Comparison of ENCODE assay signal across 11 cellular contexts in the genomic region with DNA sequence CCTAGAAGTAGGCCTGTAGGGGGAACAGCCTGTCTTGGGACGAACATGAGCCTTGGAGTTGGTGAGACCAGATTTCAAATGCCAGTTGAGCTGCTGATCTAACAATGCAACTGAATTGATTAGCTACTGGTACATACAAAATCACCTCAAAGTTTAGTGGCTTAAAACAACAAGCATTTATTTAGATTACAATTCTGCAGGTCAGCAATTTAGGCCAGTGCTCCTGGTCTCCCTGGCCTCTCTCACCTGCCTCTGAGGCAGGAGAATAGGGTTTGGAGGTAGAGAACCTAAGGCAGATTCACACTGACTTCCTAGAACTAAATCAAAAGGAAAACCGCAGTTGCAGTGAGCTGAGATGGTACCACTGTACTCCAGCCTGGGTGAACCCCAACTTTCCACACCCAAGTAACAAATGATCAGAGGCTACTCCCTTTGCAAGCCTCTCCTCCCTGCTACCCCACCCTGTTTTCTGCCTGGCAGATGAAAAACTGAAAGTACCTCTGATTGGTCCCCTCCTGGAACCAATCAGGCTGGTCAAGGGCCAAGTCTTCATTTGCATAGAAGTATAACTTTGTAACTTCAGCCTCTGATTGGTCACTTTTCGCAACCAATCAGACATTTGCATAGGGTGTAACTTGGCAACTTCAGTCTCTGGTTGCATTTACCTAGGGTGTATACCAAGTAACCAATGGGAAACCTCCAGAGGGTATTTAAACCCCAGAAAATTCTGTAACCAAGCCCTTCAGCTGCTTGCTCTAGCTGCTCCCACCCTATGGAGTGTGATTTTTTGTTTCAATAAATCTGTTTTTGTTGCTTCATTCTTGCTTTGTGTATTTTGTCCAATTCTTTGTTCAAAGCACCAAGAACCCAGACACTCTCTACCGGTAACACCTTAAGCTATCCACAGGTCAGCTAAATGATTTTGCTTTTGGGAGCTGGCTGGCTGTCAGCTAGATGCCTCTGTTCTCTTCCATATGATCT. TPM values are rescaled to one million over a fixed set of nuclear protein-coding genes. Genes with fewer than 3 reads are reported as not detected.
A peak's percentile ranks its signal among the peaks of the same experiment; 100 is the strongest.
DNase-seq lines count a peak whose midpoint lies in the region; ATAC-seq, FAIRE-seq and TF ChIP-seq lines count a peak whose summit lies in the region.
"Had no signal": no experiment of that assay in that cellular context is flagged by ENCODE, and none has a peak within 500 bp of the region (broad histone marks: within the 10 kb centered on the region; RNA-seq: fewer than 3 reads in every experiment).

No MANE protein-coding gene starts in this region.

- H3K36me3 ChIP-seq in H7 (replicated peaks; ENCODE audit: control insufficient read depth, insufficient read depth, low read length) (no peaks in the 10 kb centered on the region), RWPE2 (ENCODE audit: low read depth) (no peaks in the 10 kb centered on the region), upper lobe of right lung (no peaks in the 10 kb centered on the region), pancreas (no peaks in the 10 kb centered on the region)

- CTCF ChIA-PET in A549 (lab: Yijun Ruan, JAX) = interaction anchor here (0.6 to 6.4 kb wide), 4 partner anchors 8 to 25 kb away, joined by 3 to 44 read pairs (median 4); partner anchors contain the start of gene UBR2

- H3K4me3 ChIP-seq in A549 = no peak overlapping the region
- H3K4me3 ChIP-seq in H7 (ENCODE audit: insufficient read depth, low read depth, low read length) = no peak overlapping the region
- no peak overlapping the region for H3K4me3 ChIP-seq in RWPE2 (ENCODE audit: severe bottlenecking)
- H3K4me3 ChIP-seq in upper lobe of right lung = no peak overlapping the region
- H3K4me3 ChIP-seq in pancreas = no peak overlapping the region

- H3K9me3 ChIP-seq in A549 (no peaks in the 10 kb centered on the region), RWPE2 (ENCODE audit: severe bottlenecking) (no peaks in the 10 kb centered on the region), upper lobe of right lung (no peaks in the 10 kb centered on the region), pancreas (no peaks in the 10 kb centered on the region)

- H3K4me2 ChIP-seq in A549 = no peak overlapping the region

- POLR2A ChIA-PET in A549 (lab: Yijun Ruan, JAX) = no interaction called here

- no peak; a peak in 1 of 6 replicates for ATAC-seq in A549
- ATAC-seq in RWPE2 (ENCODE audit: low read depth) = peak; percentile 49; the same call in 2 of the 3 replicates
- ATAC-seq in upper lobe of right lung = no peak
- ATAC-seq in HG03439 (IDR thresholded peaks at IDR 0.05; ENCODE audit: unreplicated experiment) = no peak
- no peak for ATAC-seq in pancreas

- H3K4me1 ChIP-seq in A549 (peaks cover 4% of the 10 kb centered on the region; the same call in 1 of the 3 replicates), RWPE2 (ENCODE audit: insufficient read depth, poor library complexity, severe bottlenecking) (no peaks in the 10 kb centered on the region), upper lobe of right lung (no peaks in the 10 kb centered on the region), pancreas (no peaks in the 10 kb centered on the region)

- peak in 1 of 2 experiments; percentile 38 for DNase-seq in A549 (ENCODE audit: low read depth in 1 of 2, low spot score in 1 of 2)
- DNase-seq in H7 = peak; percentile 46
- DNase-seq in RWPE2 (ENCODE audit: low spot score) = no peak
- peak; percentile 8 for DNase-seq in fibroblast of gingiva (ENCODE audit: low read depth)
- no peak for DNase-seq in upper lobe of right lung
- no peak for DNase-seq in NCI-H1417 treated with DMSO at 0.1 percent for 48 hours (lab: John Stamatoyannopoulos, UW)
- no peak for DNase-seq in pancreas
- DNase-seq: activated gamma-delta T cell treated with Interleukin-2 at 50 U/mL for 16 hours had no signal

- TF ChIP-seq POLR2A in A549 (IDR thresholded peaks at IDR 0.05; ENCODE audit: low read length) = no peak

- intact Hi-C loops in upper lobe of right lung (cut with DNase I) = no loop called here
- intact Hi-C loops in pancreas (cut with DNase I) = no loop called here

- WGBS in A549 (ENCODE audit: missing lambda C conversion rate) = 88% methylated on average over 4 of the region's 4 CpGs
- 94 to 95% methylated on average over 4 of the region's 4 CpGs for WGBS in pancreas, 2 donors

- TF ChIP-seq CTCF in A549 (IDR thresholded peaks at IDR 0.05) (no peak), RWPE2 (IDR thresholded peaks at IDR 0.05; ENCODE audit: poor library complexity, severe bottlenecking) (no peak), upper lobe of right lung (IDR thresholded peaks at IDR 0.05) (no peak), pancreas (IDR thresholded peaks at IDR 0.05) (no peak)

- H3K27ac ChIP-seq in A549 = no peak overlapping the region
- H3K27ac ChIP-seq in RWPE2 (ENCODE audit: poor library complexity, severe bottlenecking) = no peak overlapping the region
- H3K27ac ChIP-seq in upper lobe of right lung = no peak overlapping the region
- H3K27ac ChIP-seq in pancreas = no peak overlapping the region

- H3K27me3 ChIP-seq in H7 (ENCODE audit: control insufficient read depth, insufficient read depth, low read length) (no peaks in the 10 kb centered on the region), RWPE2 (ENCODE audit: insufficient read depth, poor library complexity, severe bottlenecking) (no peaks in the 10 kb centered on the region), upper lobe of right lung (no peaks in the 10 kb centered on the region), pancreas (no peaks in the 10 kb centered on the region)

- FAIRE-seq in A549 (lab: Jason Lieb, UNC) = no peak
- no peak for FAIRE-seq in pancreas (lab: Jason Lieb, UNC)
- FAIRE-seq: D721Med, frontal cortex had no signal

- no peak for TF ChIP-seq RAD21 in A549 (conservative IDR thresholded peaks at IDR 0.05 in 1 of 2, IDR thresholded peaks at IDR 0.05 in 1 of 2)

- TF ChIP-seq EP300 in A549 (IDR thresholded peaks at IDR 0.05) = no peak

TF ChIP-seq in A549, 52 proteins besides CTCF, POLR2A, EP300 and RAD21:
- TF ChIP-seq MAFK (IDR thresholded peaks at IDR 0.05; ENCODE audit: partially characterized antibody) (peak; percentile 69), ZC3H11A (IDR thresholded peaks at IDR 0.05) (no peak)
TF ChIP-seq in A549: peak in this region for 1.

RNA-seq across cellular contexts. Expression of gene UBR2, which starts 8.1 kb away (rescaled TPM):
- polyA plus RNA-seq in A549 (2011; rRNA removed) = 12.9 and 15.2 TPM in 2 replicates
- 2.0 TPM in 2 replicates for polyA plus RNA-seq in A549 (2012; cell fraction: cytosol; rRNA removed)
- polyA plus RNA-seq in A549 (2012; cell fraction: nucleus; rRNA removed) = 3.1 and 5.0 TPM in 2 replicates
- polyA plus RNA-seq in A549 (2017; fragmentation: RNase III; extraction: RNeasy Plus Mini Kit Qiagen cat#74134 plus additional on column Dnase treatment) = 5.1 to 5.5 TPM (median 5.2 TPM) in 3 replicates
- 11.7 and 11.8 TPM in 2 replicates for polyA minus RNA-seq in A549 (2011; rRNA and poly(A)+ RNA removed)
- total RNA-seq in H7 (2014; rRNA removed; shearing (Covaris generic)) = 13.1 and 18.7 TPM in 2 replicates
- total RNA-seq in upper lobe of right lung = 36.6 TPM
- total RNA-seq in pancreas = 10 to 100 TPM; 15.4 to 22.0 (median 18.5) TPM
- 10 to 100 TPM in 1 of 2 donors, 1 to 10 TPM in 1; 9.4 to 11.5 TPM for polyA plus RNA-seq in pancreas

Comparison
In these comparisons a context has a peak if more than half of its experiments do, and no peak if none do; other contexts are left out.
1. DNase-seq: peak in H7 (single experiment) and fibroblast of gingiva (single experiment); none in RWPE2 (single experiment), upper lobe of right lung (single experiment), NCI-H1417 treated with DMSO at 0.1 percent for 48 hours (single experiment) and pancreas (0 of 6).